Comparison of ENCODE assay signal across 1 cellular context in the genomic region with DNA sequence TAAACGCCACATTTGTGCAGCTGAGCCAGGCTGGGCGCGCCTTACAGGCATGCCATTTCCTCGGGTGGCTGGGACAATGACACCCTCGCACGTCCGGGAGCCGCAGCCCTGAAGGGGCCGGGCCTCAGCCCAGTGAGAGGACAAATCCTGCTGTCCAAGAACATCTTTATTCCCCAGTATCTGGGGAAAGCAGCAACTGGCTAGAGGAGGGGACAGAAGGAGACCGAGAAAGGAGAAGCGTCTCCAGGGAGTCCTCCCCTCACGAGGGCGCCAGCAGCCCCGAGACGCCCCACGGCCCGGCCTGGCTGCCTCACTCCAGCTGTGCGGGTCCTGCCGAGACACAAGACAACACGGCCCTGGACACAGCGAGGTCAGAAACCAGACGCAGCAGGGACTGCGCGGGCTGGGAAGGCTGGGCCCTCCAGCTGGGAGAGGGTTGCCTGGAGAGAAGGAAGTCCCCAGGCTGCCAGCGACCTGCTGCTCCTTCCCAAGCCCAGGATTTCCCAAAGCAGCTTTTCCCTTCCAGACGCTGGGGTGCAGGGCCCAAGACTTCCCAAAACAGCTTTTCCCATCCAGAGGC.
TF ChIP-seq lines count a peak whose summit lies in the region.

No MANE protein-coding gene starts in this region.

TF ChIP-seq in K562, 482 proteins besides CTCF, POLR2A, EP300 and RAD21 (continued from another document):
- TF ChIP-seq CXXC5 (CRISPR knock-in tag; IDR thresholded peaks at IDR 0.05), result peak; percentile 38; the same call in 1 of the 2 replicates
- peak; percentile 23; the same call in 1 of the 2 replicates for TF ChIP-seq RB1 (IDR thresholded peaks at IDR 0.05; ENCODE audit: low read depth)
- no peak for TF ChIP-seq NBN (IDR thresholded peaks at IDR 0.05; ENCODE audit: low read depth)
- TF ChIP-seq SMAD4 (CRISPR knock-in tag; conservative IDR thresholded peaks at IDR 0.05), result 0 out of 2 replicates have a peak, but pooled peaks have one; percentile 40
- TF ChIP-seq, protein P1, sequence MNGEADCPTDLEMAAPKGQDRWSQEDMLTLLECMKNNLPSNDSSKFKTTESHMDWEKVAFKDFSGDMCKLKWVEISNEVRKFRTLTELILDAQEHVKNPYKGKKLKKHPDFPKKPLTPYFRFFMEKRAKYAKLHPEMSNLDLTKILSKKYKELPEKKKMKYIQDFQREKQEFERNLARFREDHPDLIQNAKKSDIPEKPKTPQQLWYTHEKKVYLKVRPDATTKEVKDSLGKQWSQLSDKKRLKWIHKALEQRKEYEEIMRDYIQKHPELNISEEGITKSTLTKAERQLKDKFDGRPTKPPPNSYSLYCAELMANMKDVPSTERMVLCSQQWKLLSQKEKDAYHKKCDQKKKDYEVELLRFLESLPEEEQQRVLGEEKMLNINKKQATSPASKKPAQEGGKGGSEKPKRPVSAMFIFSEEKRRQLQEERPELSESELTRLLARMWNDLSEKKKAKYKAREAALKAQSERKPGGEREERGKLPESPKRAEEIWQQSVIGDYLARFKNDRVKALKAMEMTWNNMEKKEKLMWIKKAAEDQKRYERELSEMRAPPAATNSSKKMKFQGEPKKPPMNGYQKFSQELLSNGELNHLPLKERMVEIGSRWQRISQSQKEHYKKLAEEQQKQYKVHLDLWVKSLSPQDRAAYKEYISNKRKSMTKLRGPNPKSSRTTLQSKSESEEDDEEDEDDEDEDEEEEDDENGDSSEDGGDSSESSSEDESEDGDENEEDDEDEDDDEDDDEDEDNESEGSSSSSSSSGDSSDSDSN (IDR thresholded peaks at IDR 0.05; ENCODE audit: borderline replicate concordance in 1 of 2, low read depth in 2 of 2, low read length in 2 of 2), result 0 out of 4 replicates have a peak, but pooled peaks of 1 of the 2 experiments have one; percentile 39
- peak in 1 of 2 experiments; percentile 29; a peak in 1 of 4 replicates for TF ChIP-seq MAZ (CRISPR knock-in tag; conservative IDR thresholded peaks at IDR 0.05 in 1 of 2, IDR thresholded peaks at IDR 0.05 in 1 of 2)
- TF ChIP-seq ZBTB7A (IDR thresholded peaks at IDR 0.05; ENCODE audit: borderline replicate concordance, control insufficient read depth, low read depth, low read length), result 0 out of 2 replicates have a peak, but pooled peaks have one; percentile 36
- peak; percentile 7; the same call in 1 of the 2 replicates for TF ChIP-seq SMC3 (conservative IDR thresholded peaks at IDR 0.05; ENCODE audit: insufficient read depth, low read depth, low read length)
- TF ChIP-seq, protein P2, sequence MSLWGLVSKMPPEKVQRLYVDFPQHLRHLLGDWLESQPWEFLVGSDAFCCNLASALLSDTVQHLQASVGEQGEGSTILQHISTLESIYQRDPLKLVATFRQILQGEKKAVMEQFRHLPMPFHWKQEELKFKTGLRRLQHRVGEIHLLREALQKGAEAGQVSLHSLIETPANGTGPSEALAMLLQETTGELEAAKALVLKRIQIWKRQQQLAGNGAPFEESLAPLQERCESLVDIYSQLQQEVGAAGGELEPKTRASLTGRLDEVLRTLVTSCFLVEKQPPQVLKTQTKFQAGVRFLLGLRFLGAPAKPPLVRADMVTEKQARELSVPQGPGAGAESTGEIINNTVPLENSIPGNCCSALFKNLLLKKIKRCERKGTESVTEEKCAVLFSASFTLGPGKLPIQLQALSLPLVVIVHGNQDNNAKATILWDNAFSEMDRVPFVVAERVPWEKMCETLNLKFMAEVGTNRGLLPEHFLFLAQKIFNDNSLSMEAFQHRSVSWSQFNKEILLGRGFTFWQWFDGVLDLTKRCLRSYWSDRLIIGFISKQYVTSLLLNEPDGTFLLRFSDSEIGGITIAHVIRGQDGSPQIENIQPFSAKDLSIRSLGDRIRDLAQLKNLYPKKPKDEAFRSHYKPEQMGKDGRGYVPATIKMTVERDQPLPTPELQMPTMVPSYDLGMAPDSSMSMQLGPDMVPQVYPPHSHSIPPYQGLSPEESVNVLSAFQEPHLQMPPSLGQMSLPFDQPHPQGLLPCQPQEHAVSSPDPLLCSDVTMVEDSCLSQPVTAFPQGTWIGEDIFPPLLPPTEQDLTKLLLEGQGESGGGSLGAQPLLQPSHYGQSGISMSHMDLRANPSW (CRISPR knock-in tag; IDR thresholded peaks at IDR 0.05), result 0 out of 2 replicates have a peak, but pooled peaks have one; percentile 86
- no peak for TF ChIP-seq TCF7L2 (IDR thresholded peaks at IDR 0.05; ENCODE audit: low read depth, low read length)
- no peak for TF ChIP-seq ZNF318 (IDR thresholded peaks at IDR 0.05; ENCODE audit: borderline replicate concordance in 1 of 2, low read depth in 1 of 2)
- TF ChIP-seq NRF1 (conservative IDR thresholded peaks at IDR 0.05 in 1 of 2, IDR thresholded peaks at IDR 0.05 in 1 of 2), result peak; percentile 39 to 45; a peak in 3 of 4 replicates
- peak; percentile 23; the same call in 1 of the 2 replicates for TF ChIP-seq PHF8 (IDR thresholded peaks at IDR 0.05; ENCODE audit: borderline replicate concordance, low read length)
- TF ChIP-seq ZNF274 (IDR thresholded peaks at IDR 0.05; ENCODE audit: borderline replicate concordance, low read depth, low read length), result no peak
- no peak for TF ChIP-seq RBM39 (optimal IDR thresholded peaks at IDR 0.05; ENCODE audit: low read depth, low read length)
- TF ChIP-seq, protein P3, sequence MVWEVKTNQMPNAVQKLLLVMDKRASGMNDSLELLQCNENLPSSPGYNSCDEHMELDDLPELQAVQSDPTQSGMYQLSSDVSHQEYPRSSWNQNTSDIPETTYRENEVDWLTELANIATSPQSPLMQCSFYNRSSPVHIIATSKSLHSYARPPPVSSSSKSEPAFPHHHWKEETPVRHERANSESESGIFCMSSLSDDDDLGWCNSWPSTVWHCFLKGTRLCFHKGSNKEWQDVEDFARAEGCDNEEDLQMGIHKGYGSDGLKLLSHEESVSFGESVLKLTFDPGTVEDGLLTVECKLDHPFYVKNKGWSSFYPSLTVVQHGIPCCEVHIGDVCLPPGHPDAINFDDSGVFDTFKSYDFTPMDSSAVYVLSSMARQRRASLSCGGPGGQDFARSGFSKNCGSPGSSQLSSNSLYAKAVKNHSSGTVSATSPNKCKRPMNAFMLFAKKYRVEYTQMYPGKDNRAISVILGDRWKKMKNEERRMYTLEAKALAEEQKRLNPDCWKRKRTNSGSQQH (CRISPR knock-in tag; IDR thresholded peaks at IDR 0.05), result no peak
- TF ChIP-seq ZNF12 (CRISPR knock-in tag; IDR thresholded peaks at IDR 0.05), result peak; percentile 95
- no peak for TF ChIP-seq HMGN3 (IDR thresholded peaks at IDR 0.05; ENCODE audit: borderline replicate concordance, extremely low read depth, insufficient read length, low read depth, low read length)
- TF ChIP-seq, protein P4, sequence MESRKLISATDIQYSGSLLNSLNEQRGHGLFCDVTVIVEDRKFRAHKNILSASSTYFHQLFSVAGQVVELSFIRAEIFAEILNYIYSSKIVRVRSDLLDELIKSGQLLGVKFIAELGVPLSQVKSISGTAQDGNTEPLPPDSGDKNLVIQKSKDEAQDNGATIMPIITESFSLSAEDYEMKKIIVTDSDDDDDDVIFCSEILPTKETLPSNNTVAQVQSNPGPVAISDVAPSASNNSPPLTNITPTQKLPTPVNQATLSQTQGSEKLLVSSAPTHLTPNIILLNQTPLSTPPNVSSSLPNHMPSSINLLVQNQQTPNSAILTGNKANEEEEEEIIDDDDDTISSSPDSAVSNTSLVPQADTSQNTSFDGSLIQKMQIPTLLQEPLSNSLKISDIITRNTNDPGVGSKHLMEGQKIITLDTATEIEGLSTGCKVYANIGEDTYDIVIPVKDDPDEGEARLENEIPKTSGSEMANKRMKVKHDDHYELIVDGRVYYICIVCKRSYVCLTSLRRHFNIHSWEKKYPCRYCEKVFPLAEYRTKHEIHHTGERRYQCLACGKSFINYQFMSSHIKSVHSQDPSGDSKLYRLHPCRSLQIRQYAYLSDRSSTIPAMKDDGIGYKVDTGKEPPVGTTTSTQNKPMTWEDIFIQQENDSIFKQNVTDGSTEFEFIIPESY (CRISPR knock-in tag; IDR thresholded peaks at IDR 0.05), result 0 out of 2 replicates have a peak, but pooled peaks have one; percentile 30
- TF ChIP-seq POLR2G (IDR thresholded peaks at IDR 0.05; ENCODE audit: low read depth, low read length), result peak; percentile 47
- TF ChIP-seq ZNF263 (CRISPR knock-in tag; IDR thresholded peaks at IDR 0.05; ENCODE audit: borderline replicate concordance), result peak; percentile 73; the same call in 1 of the 2 replicates
- TF ChIP-seq DACH1 (IDR thresholded peaks at IDR 0.05; ENCODE audit: partially characterized antibody), result peak; percentile 13
- no peak for TF ChIP-seq MXI1 (IDR thresholded peaks at IDR 0.05; ENCODE audit: low read depth, low read length)
- TF ChIP-seq ZFX (CRISPR knock-in tag; IDR thresholded peaks at IDR 0.05), result peak; percentile 65
- TF ChIP-seq HIVEP1 (CRISPR knock-in tag; IDR thresholded peaks at IDR 0.05), result no peak
- TF ChIP-seq L3MBTL2 (IDR thresholded peaks at IDR 0.05), result peak; percentile 35; the same call in 1 of the 2 replicates
- TF ChIP-seq TRIM28 (IDR thresholded peaks at IDR 0.05), result no peak
- no peak for TF ChIP-seq ZNF780A (CRISPR knock-in tag; IDR thresholded peaks at IDR 0.05)
- peak; percentile 93 for TF ChIP-seq TFAP4 (CRISPR knock-in tag; IDR thresholded peaks at IDR 0.05; ENCODE audit: borderline replicate concordance)
- no peak for TF ChIP-seq E2F3 (CRISPR knock-in tag; IDR thresholded peaks at IDR 0.05)
